Comparison of ENCODE assay signal across 11 cellular contexts in genomic region chr10:79805857-79806256, GRCh38. TPM values are rescaled to one million over a fixed set of nuclear protein-coding genes. Genes with fewer than 3 reads are reported as not detected.
A peak's percentile ranks its signal among the peaks of the same experiment; 100 is the strongest.
DNase-seq lines count a peak whose midpoint lies in the region; FAIRE-seq and TF ChIP-seq lines count a peak whose summit lies in the region.
"Not testable (repeated sequence)": the region's sequence is repeated elsewhere in the genome, so short reads cannot be mapped to it uniquely, and the experiment has no call there.
"Had no signal": no experiment of that assay in that cellular context is flagged by ENCODE, and none has a peak within 500 bp of the region (broad histone marks: within the 10 kb centered on the region; RNA-seq: fewer than 3 reads in every experiment).

No MANE protein-coding gene starts in this region.

- H3K27me3 ChIP-seq in mesenchymal stem cell (ENCODE audit: control insufficient read depth in 1 of 2, insufficient read depth in 1 of 2, low read length in 2 of 2), result not testable (repeated sequence)

- not testable (repeated sequence) for H3K23ac ChIP-seq in mesenchymal stem cell (ENCODE audit: low read length in 2 of 2)

- not testable (repeated sequence) for H3K4me3 ChIP-seq in choroid plexus epithelial cell (ENCODE audit: low read depth, low read length); mesenchymal stem cell (ENCODE audit: insufficient read depth in 1 of 2, low read depth in 1 of 2, low read length in 2 of 2)

- TF ChIP-seq CTCF in choroid plexus epithelial cell (conservative IDR thresholded peaks at IDR 0.05; ENCODE audit: low read depth, low read length), result not testable (repeated sequence)

- in situ Hi-C loops in ACHN (cut with HindIII; ENCODE audit: low pct_ligation_motif_present, low pct_unique_long_range_greater_than_20kb, low sequenced_read_pairs), result not testable (repeated sequence)

- not testable (repeated sequence) for H3K9ac ChIP-seq in mesenchymal stem cell (ENCODE audit: low read length)

- H2BK5ac ChIP-seq in mesenchymal stem cell (ENCODE audit: low read depth, low read length, poor library complexity, severe bottlenecking), result not testable (repeated sequence)

- not testable (repeated sequence) for H2BK12ac ChIP-seq in mesenchymal stem cell (ENCODE audit: low read length in 2 of 2)

- not testable (repeated sequence) for H2AK5ac ChIP-seq in mesenchymal stem cell (ENCODE audit: low read length, severe bottlenecking)

- H3K4ac ChIP-seq in mesenchymal stem cell (ENCODE audit: low read depth in 1 of 2, low read length in 2 of 2), result not testable (repeated sequence)

- H3K79me1 ChIP-seq in mesenchymal stem cell (replicated peaks; ENCODE audit: low read length, poor library complexity, severe bottlenecking), result not testable (repeated sequence)

- H3K14ac ChIP-seq in mesenchymal stem cell (ENCODE audit: low read length in 2 of 2), result not testable (repeated sequence)

- H2BK15ac ChIP-seq in mesenchymal stem cell (ENCODE audit: low read depth, poor library complexity, severe bottlenecking), result not testable (repeated sequence)

- H3K9me3 ChIP-seq in mesenchymal stem cell (ENCODE audit: control insufficient read depth, low read length), result not testable (repeated sequence)

- DNase-seq in ACHN (peak; percentile 12), EL (peak; percentile 55), M059J (ENCODE audit: low read depth) (peak; percentile 15), amniotic epithelial cell (ENCODE audit: low read depth) (peak; percentile 63), choroid plexus epithelial cell (ENCODE audit: low read depth) (peak; percentile 5), mesenchymal stem cell (peak; percentile 15)
- DNase-seq in H54 (ENCODE audit: insufficient read length, low spot score), result not testable (repeated sequence)

- H3K18ac ChIP-seq in mesenchymal stem cell (ENCODE audit: low read depth in 1 of 2, low read length in 2 of 2), result not testable (repeated sequence)

- H2AFZ ChIP-seq in mesenchymal stem cell (ENCODE audit: low read depth, low read length), result not testable (repeated sequence)

- H3K4me1 ChIP-seq in mesenchymal stem cell (ENCODE audit: control insufficient read depth, insufficient read depth, low read depth, low read length), result not testable (repeated sequence)

- not testable (repeated sequence) for H3K4me2 ChIP-seq in mesenchymal stem cell (ENCODE audit: low read length, poor library complexity, severe bottlenecking)

- not testable (repeated sequence) for H3K36me3 ChIP-seq in mesenchymal stem cell (ENCODE audit: control insufficient read depth in 1 of 2, insufficient read depth in 2 of 2, low read depth in 1 of 2, low read length in 2 of 2)

- not testable (repeated sequence) for TF ChIP-seq POLR2A in H54 (IDR thresholded peaks at IDR 0.05; ENCODE audit: low read depth, low read length)

- not testable (repeated sequence) for H2BK120ac ChIP-seq in mesenchymal stem cell (ENCODE audit: low read depth, low read length)

- WGBS in mesenchymal stem cell, result no CpG with 5 or more reads among the region's 2 CpGs

- not testable (repeated sequence) for H3K27ac ChIP-seq in mesenchymal stem cell (ENCODE audit: low read length, poor library complexity, severe bottlenecking)

- H4K8ac ChIP-seq in mesenchymal stem cell (ENCODE audit: low read length), result not testable (repeated sequence)

- H4K91ac ChIP-seq in mesenchymal stem cell (ENCODE audit: low read length), result not testable (repeated sequence)

- FAIRE-seq in H54 (lab: Jason Lieb, UNC), result peak; percentile 6

RNA-seq across cellular contexts. Expression of gene NUTM2E, which starts 20.7 kb away (rescaled TPM):
- total RNA-seq in M059J (2014; rRNA removed; shearing (Covaris generic)), result 0.05 TPM in 1 of 2 replicates, not detected in the other
- 0.01 TPM for polyA plus RNA-seq in mesenchymal stem cell (2013, experiment 1 of 2)
- polyA plus RNA-seq in mesenchymal stem cell (2013, experiment 2 of 2), result not detected
- total RNA-seq: Caco-2, G401 had no signal
- polyA plus RNA-seq: CD8-positive, alpha-beta memory T cell; HepG2 had no signal
